In the genomic region with DNA sequence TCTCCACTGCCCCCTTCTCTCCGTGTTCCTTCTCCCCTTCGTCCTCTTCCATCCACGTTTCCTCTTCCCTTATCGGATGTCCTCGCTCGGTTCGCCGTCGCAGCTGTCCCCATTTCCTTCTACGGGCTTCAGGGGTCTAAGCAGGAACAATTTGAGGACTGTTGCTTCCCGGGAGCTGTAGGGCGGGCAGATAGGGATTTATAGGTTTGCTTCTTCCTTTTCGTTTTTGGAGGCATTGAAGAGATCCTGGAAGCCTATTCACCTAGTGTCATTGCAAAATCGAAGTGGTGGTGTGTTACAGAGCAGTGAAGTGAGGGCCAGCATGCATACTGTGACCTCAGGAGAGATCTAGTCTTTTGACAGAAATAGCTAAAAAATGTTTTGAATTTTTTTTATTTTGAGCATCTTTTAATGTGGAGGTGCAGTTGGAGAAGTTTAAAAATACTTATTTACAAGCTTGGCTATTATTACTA, we compare ENCODE assay signal across 8 cellular contexts. TPM values are rescaled to one million over a fixed set of nuclear protein-coding genes. Genes with fewer than 3 reads are reported as not detected.
DNase-seq lines count a peak whose midpoint lies in the region; ATAC-seq and TF ChIP-seq lines count a peak whose summit lies in the region.

No MANE protein-coding gene starts in this region.

- H3K4me1 Mint-ChIP-seq in GM23338 (peaks cover 18% of the 10 kb centered on the region), activated B cell treated with CpG ODN at 0.5 μM for 24 hours (peaks cover 37% of the 10 kb centered on the region)

- H3K9me3 Mint-ChIP-seq in GM23338 (no peaks in the 10 kb centered on the region), activated B cell treated with CpG ODN at 0.5 μM for 24 hours (no peaks in the 10 kb centered on the region)

- H3K4me3 Mint-ChIP-seq in GM23338 (peak overlapping the region; percentile 94), activated B cell treated with CpG ODN at 0.5 μM for 24 hours (peak overlapping the region; percentile 91)

- peak overlapping the region; percentile 98 for H3K4me2 ChIP-seq in GM23338

- DNase-seq in AML-193 (lab: John Stamatoyannopoulos, UW) (peak; percentile 14 to 33), GM23338 (ENCODE audit: low spot score) (no peak), activated B cell treated with CpG ODN at 0.5 μM for 24 hours (no peak), foreskin fibroblast (peak; percentile 9 to 40), middle frontal gyrus (ENCODE audit: extremely low spot score, low spot score) (no peak)

- H3K9me3 ChIP-seq in neuron (ENCODE audit: low read length) = no peaks in the 10 kb centered on the region

- CTCF ChIA-PET in activated B cell treated with CpG ODN at 0.5 μM for 24 hours (lab: Charles Lee) = interaction anchor here (0.9 to 1.9 kb wide), 2 partner anchors 21 to 24 kb away, joined by 3 to 6 read pairs; no protein-coding TSS in a partner anchor

- TF ChIP-seq CTCF in GM23338 (conservative IDR thresholded peaks at IDR 0.05; ENCODE audit: low read depth in 2 of 2) = no peak
- no peak for TF ChIP-seq CTCF in activated B cell treated with CpG ODN at 0.5 μM for 24 hours (IDR thresholded peaks at IDR 0.05)
- no peak for TF ChIP-seq CTCF in foreskin fibroblast (IDR thresholded peaks at IDR 0.05; ENCODE audit: low read depth, low read length)

- intact Hi-C loops in activated B cell treated with CpG ODN at 0.5 μM for 24 hours (cut with micrococcal nuclease) = loop anchor here (2.0 to 5.0 kb wide), 3 partner anchors 322 to 1160 kb away; a partner anchor contains a TSS

- no peaks in the 10 kb centered on the region for H3K9me2 ChIP-seq in GM23338 (ENCODE audit: insufficient read depth)

- H2AFZ ChIP-seq in GM23338 = peak overlapping the region; percentile 89
- H2AFZ ChIP-seq in neuron (ENCODE audit: low read depth, low read length) = peak overlapping the region; percentile 20

- H3K27me3 Mint-ChIP-seq in GM23338 (ENCODE audit: insufficient read depth, low read depth, poor library complexity) (peaks cover 3% of the 10 kb centered on the region), activated B cell treated with CpG ODN at 0.5 μM for 24 hours (no peaks in the 10 kb centered on the region)

- peaks cover 9% of the 10 kb centered on the region for H3F3A ChIP-seq in GM23338 (replicated peaks; ENCODE audit: low read depth)

- POLR2A ChIA-PET in activated B cell treated with CpG ODN at 0.5 μM for 24 hours (lab: Charles Lee) = interaction anchor here (1.0 to 3.7 kb wide), 3 partner anchors 15 to 29 kb away, joined by 3 to 39 read pairs (median 4); a partner anchor contains a TSS

- H3K4me1 ChIP-seq in GM23338 (ENCODE audit: insufficient read depth) (peaks cover 8% of the 10 kb centered on the region), neuron (ENCODE audit: insufficient read depth, low read length) (peaks cover 20% of the 10 kb centered on the region)

- H3K4me3 ChIP-seq in GM23338 (peak overlapping the region; percentile 91), foreskin fibroblast (ENCODE audit: low read depth in 1 of 2, low read length in 2 of 2) (peak overlapping the region; percentile 74 to 89), neuron (ENCODE audit: low read length) (peak overlapping the region; percentile 96)

- H3K27me3 ChIP-seq in GM23338 (ENCODE audit: insufficient read depth) (no peaks in the 10 kb centered on the region), neuron (ENCODE audit: insufficient read depth, low read length) (no peaks in the 10 kb centered on the region)

- H3K36me3 ChIP-seq in GM23338 (ENCODE audit: insufficient read depth) = no peaks in the 10 kb centered on the region
- H3K36me3 ChIP-seq in neuron (ENCODE audit: insufficient read depth, low read length) = peaks cover 4% of the 10 kb centered on the region

- H3K36me3 Mint-ChIP-seq in GM23338 (ENCODE audit: low read depth) (no peaks in the 10 kb centered on the region; the same call in 2 of the 3 replicates), activated B cell treated with CpG ODN at 0.5 μM for 24 hours (ENCODE audit: low read depth) (peaks cover 7% of the 10 kb centered on the region)

- ATAC-seq in GM23338 (peak; percentile 4; the same call in 1 of the 3 replicates), activated B cell treated with CpG ODN at 0.5 μM for 24 hours (ENCODE audit: low read depth) (no peak), GM21528 (IDR thresholded peaks at IDR 0.05; ENCODE audit: low FRiP score, unreplicated experiment) (no peak), GM18498 (IDR thresholded peaks at IDR 0.05; ENCODE audit: unreplicated experiment) (no peak)

- H3K79me2 ChIP-seq in GM23338 (replicated peaks; ENCODE audit: insufficient read depth) = peaks cover 56% of the 10 kb centered on the region

- H3K27ac Mint-ChIP-seq in GM23338 (no peak overlapping the region), activated B cell treated with CpG ODN at 0.5 μM for 24 hours (peak overlapping the region; percentile 85)

- H4K20me1 ChIP-seq in GM23338 (replicated peaks; ENCODE audit: insufficient read depth) = peaks cover 13% of the 10 kb centered on the region

- peak overlapping the region; percentile 21; the same call in 1 of the 2 replicates for H3K27ac ChIP-seq in GM23338 (ENCODE audit: low read depth)

TF ChIP-seq in GM23338, 12 proteins besides CTCF, POLR2A, EP300 and RAD21:
- TF ChIP-seq STAT1 (IDR thresholded peaks at IDR 0.05; ENCODE audit: unreplicated experiment) (no peak), JUNB (IDR thresholded peaks at IDR 0.05; ENCODE audit: unreplicated experiment) (no peak), ZNF331 (CRISPR knock-in tag; IDR thresholded peaks at IDR 0.05; ENCODE audit: low read depth) (no peak)
- TF ChIP-seq, protein P1, sequence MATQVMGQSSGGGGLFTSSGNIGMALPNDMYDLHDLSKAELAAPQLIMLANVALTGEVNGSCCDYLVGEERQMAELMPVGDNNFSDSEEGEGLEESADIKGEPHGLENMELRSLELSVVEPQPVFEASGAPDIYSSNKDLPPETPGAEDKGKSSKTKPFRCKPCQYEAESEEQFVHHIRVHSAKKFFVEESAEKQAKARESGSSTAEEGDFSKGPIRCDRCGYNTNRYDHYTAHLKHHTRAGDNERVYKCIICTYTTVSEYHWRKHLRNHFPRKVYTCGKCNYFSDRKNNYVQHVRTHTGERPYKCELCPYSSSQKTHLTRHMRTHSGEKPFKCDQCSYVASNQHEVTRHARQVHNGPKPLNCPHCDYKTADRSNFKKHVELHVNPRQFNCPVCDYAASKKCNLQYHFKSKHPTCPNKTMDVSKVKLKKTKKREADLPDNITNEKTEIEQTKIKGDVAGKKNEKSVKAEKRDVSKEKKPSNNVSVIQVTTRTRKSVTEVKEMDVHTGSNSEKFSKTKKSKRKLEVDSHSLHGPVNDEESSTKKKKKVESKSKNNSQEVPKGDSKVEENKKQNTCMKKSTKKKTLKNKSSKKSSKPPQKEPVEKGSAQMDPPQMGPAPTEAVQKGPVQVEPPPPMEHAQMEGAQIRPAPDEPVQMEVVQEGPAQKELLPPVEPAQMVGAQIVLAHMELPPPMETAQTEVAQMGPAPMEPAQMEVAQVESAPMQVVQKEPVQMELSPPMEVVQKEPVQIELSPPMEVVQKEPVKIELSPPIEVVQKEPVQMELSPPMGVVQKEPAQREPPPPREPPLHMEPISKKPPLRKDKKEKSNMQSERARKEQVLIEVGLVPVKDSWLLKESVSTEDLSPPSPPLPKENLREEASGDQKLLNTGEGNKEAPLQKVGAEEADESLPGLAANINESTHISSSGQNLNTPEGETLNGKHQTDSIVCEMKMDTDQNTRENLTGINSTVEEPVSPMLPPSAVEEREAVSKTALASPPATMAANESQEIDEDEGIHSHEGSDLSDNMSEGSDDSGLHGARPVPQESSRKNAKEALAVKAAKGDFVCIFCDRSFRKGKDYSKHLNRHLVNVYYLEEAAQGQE (IDR thresholded peaks at IDR 0.05; ENCODE audit: unreplicated experiment) = no peak
- TF ChIP-seq, protein P2, sequence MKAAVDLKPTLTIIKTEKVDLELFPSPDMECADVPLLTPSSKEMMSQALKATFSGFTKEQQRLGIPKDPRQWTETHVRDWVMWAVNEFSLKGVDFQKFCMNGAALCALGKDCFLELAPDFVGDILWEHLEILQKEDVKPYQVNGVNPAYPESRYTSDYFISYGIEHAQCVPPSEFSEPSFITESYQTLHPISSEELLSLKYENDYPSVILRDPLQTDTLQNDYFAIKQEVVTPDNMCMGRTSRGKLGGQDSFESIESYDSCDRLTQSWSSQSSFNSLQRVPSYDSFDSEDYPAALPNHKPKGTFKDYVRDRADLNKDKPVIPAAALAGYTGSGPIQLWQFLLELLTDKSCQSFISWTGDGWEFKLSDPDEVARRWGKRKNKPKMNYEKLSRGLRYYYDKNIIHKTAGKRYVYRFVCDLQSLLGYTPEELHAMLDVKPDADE (IDR thresholded peaks at IDR 0.05) = no peak

RNA-seq across cellular contexts. Expression of a gene that starts 0.9 kb away (rescaled TPM):
- 35.4 and 42.3 TPM in 2 replicates for total RNA-seq in GM23338 (2014; rRNA removed; shearing (Covaris generic))
- 7.5 and 7.8 TPM in 2 replicates for polyA plus RNA-seq in GM23338 (2016; fragmentation: Nextera tagmentation; extraction: Ambion mirVana)
- 14.9 and 17.3 TPM in 2 replicates for total RNA-seq in activated B cell treated with CpG ODN at 0.5 μM for 24 hours

RNA-seq across cellular contexts. Expression of a gene that starts 29.0 kb away (rescaled TPM):
- 27.5 and 33.5 TPM in 2 replicates for total RNA-seq in GM23338 (2014; rRNA removed; shearing (Covaris generic))
- 16.9 and 19.7 TPM in 2 replicates for polyA plus RNA-seq in GM23338 (2016; fragmentation: Nextera tagmentation; extraction: Ambion mirVana)
- total RNA-seq in activated B cell treated with CpG ODN at 0.5 μM for 24 hours = 23.5 and 23.6 TPM in 2 replicates

Comparison
In these comparisons a context has a peak if more than half of its experiments do, and no peak if none do; other contexts are left out.
1. DNase-seq: peak in AML-193 (2 of 2) and foreskin fibroblast (2 of 2); none in GM23338 (single experiment), activated B cell treated with CpG ODN at 0.5 μM for 24 hours (single experiment) and middle frontal gyrus (single experiment).
2. Peak in every context shown above with its lines, with median percentiles within 50 percentile points of each other: H3K4me3 ChIP-seq.